ENCODE assay signal across 23 cellular contexts in genomic region chr1:111271464-111271801, GRCh38. TPM values are rescaled to one million over a fixed set of nuclear protein-coding genes. Genes with fewer than 3 reads are reported as not detected.
DNase-seq lines count a peak whose midpoint lies in the region; ATAC-seq and TF ChIP-seq lines count a peak whose summit lies in the region.
"Had no signal": no experiment of that assay in that cellular context is flagged by ENCODE, and none has a peak within 500 bp of the region (broad histone marks: within the 10 kb centered on the region; RNA-seq: fewer than 3 reads in every experiment).

No MANE protein-coding gene starts in this region.

- peak; percentile 7 for DNase-seq in stimulated activated CD4-positive, alpha-beta T cell treated with anti-CD3 and anti-CD28 coated beads, Interleukin-15, amount 100 ng/mL, for 24 hours
- no peak for DNase-seq in stimulated activated CD4-positive, alpha-beta T cell treated with anti-CD3 and anti-CD28 coated beads, Interleukin-1b, Interleukin-23, amount 100 ng/mL, for 48 hours
- DNase-seq in activated B cell treated with CpG ODN at 0.5 μM for 24 hours (no peak), EL (no peak), GDM1 (lab: John Stamatoyannopoulos, UW) (no peak), NCI-H69 (lab: John Stamatoyannopoulos, UW) (no peak)
- no peak for DNase-seq in stimulated activated naive CD8-positive, alpha-beta T cell treated with anti-CD3 and anti-CD28 coated beads, Interleukin-15, amount 100 ng/mL, for 72 hours
- DNase-seq: amniotic stem cell; DND-41; foreskin keratinocyte; left colon; NCI-H1105 treated with DMSO at 0.1 percent for 48 hours; NCI-H526; occipital lobe; stimulated activated naive CD4-positive, alpha-beta T cell treated with Interleukin-2 at 50 U/mL for 16 hours; SW 1271; trophoblast cell had no signal

- no peak overlapping the region for H3K9ac ChIP-seq in iPS-20b (ENCODE audit: low read depth, low read length)

- POLR2A ChIA-PET in activated B cell treated with CpG ODN at 0.5 μM for 24 hours (lab: Charles Lee) = interaction anchor here (0.9 kb wide), 1 partner anchor 92 kb away, joined by 3 read pairs; no protein-coding TSS in a partner anchor

- H3K27ac Mint-ChIP-seq in activated B cell treated with CpG ODN at 0.5 μM for 24 hours = no peak overlapping the region
- no peak overlapping the region for H3K27ac Mint-ChIP-seq in stimulated activated naive CD8-positive, alpha-beta T cell treated with anti-CD3 and anti-CD28 coated beads, Interleukin-15, amount 100 ng/mL, for 72 hours
- H3K27ac Mint-ChIP-seq: activated CD4-positive, alpha-beta memory T cell treated with anti-CD3 and anti-CD28 coated beads for 36 hours; dendritic cell treated with granulocyte-macrophage colony-stimulating factor and Interleukin-4, amounts not matched to agents 40 ng/mL and 50 ng/mL, for 4 days had no signal

- intact Hi-C loops in activated B cell treated with CpG ODN at 0.5 μM for 24 hours (cut with micrococcal nuclease) = loop anchor here (2.0 kb wide), 2 partner anchors 15 to 49 kb away; no protein-coding TSS in a partner anchor

- peak overlapping the region; percentile 52; the same call in 1 of the 2 replicates for H3K4me3 ChIP-seq in iPS-20b (ENCODE audit: low read length)
- H3K4me3 ChIP-seq: cardiac muscle cell had no signal

- H3K4me1 Mint-ChIP-seq in activated B cell treated with CpG ODN at 0.5 μM for 24 hours = peaks cover 27% of the 10 kb centered on the region
- H3K4me1 Mint-ChIP-seq in stimulated activated naive CD8-positive, alpha-beta T cell treated with anti-CD3 and anti-CD28 coated beads, Interleukin-15, amount 100 ng/mL, for 72 hours = peaks cover 37% of the 10 kb centered on the region

- no peaks in the 10 kb centered on the region for H3K36me3 ChIP-seq in iPS-20b (ENCODE audit: insufficient read depth, low read depth, low read length)
- H3K36me3 ChIP-seq: cardiac muscle cell had no signal

- peaks cover 38% of the 10 kb centered on the region for H3K27me3 Mint-ChIP-seq in activated B cell treated with CpG ODN at 0.5 μM for 24 hours
- H3K27me3 Mint-ChIP-seq in stimulated activated naive CD8-positive, alpha-beta T cell treated with anti-CD3 and anti-CD28 coated beads, Interleukin-15, amount 100 ng/mL, for 72 hours = peaks cover 32% of the 10 kb centered on the region

- no peak overlapping the region for H3K27ac ChIP-seq in iPS-20b (ENCODE audit: low read length)
- H3K27ac ChIP-seq: cardiac muscle cell, foreskin keratinocyte had no signal

- no peaks in the 10 kb centered on the region for H3K9me3 Mint-ChIP-seq in activated B cell treated with CpG ODN at 0.5 μM for 24 hours
- peaks cover 5 to 7% of the 10 kb centered on the region in 2 donors for H3K9me3 Mint-ChIP-seq in stimulated activated naive CD8-positive, alpha-beta T cell treated with anti-CD3 and anti-CD28 coated beads, Interleukin-15, amount 100 ng/mL, for 72 hours
- H3K9me3 Mint-ChIP-seq: activated CD4-positive, alpha-beta memory T cell treated with anti-CD3 and anti-CD28 coated beads for 36 hours had no signal

- ATAC-seq in activated B cell treated with CpG ODN at 0.5 μM for 24 hours (ENCODE audit: low read depth) = no peak
- ATAC-seq in stimulated activated naive CD8-positive, alpha-beta T cell treated with anti-CD3 and anti-CD28 coated beads, Interleukin-15, amount 100 ng/mL, for 72 hours = no peak
- ATAC-seq: foreskin keratinocyte, left colon had no signal

- CTCF ChIA-PET in activated B cell treated with CpG ODN at 0.5 μM for 24 hours (lab: Charles Lee) = no interaction called here

- peak overlapping the region; percentile 73 for H3K4me3 Mint-ChIP-seq in activated B cell treated with CpG ODN at 0.5 μM for 24 hours
- H3K4me3 Mint-ChIP-seq in stimulated activated naive CD8-positive, alpha-beta T cell treated with anti-CD3 and anti-CD28 coated beads, Interleukin-15, amount 100 ng/mL, for 72 hours = peak overlapping the region; percentile 56 to 81
- H3K4me3 Mint-ChIP-seq: dendritic cell treated with granulocyte-macrophage colony-stimulating factor and Interleukin-4, amounts not matched to agents 40 ng/mL and 50 ng/mL, for 4 days had no signal

- H3K36me3 Mint-ChIP-seq in activated B cell treated with CpG ODN at 0.5 μM for 24 hours (ENCODE audit: low read depth) = no peaks in the 10 kb centered on the region
- H3K36me3 Mint-ChIP-seq: activated CD4-positive, alpha-beta memory T cell treated with anti-CD3 and anti-CD28 coated beads for 36 hours had no signal

- TF ChIP-seq CTCF in activated B cell treated with CpG ODN at 0.5 μM for 24 hours (IDR thresholded peaks at IDR 0.05) = no peak

- peaks cover 10% of the 10 kb centered on the region for H3K4me1 ChIP-seq in iPS-20b (ENCODE audit: insufficient read depth, low read length)
- H3K4me1 ChIP-seq: foreskin keratinocyte had no signal

- no peaks in the 10 kb centered on the region; the same call in 1 of the 2 replicates for H3K9me3 ChIP-seq in iPS-20b (ENCODE audit: insufficient read depth, low read depth, low read length)

- peaks cover 19% of the 10 kb centered on the region; the same call in 1 of the 2 replicates for H3K27me3 ChIP-seq in iPS-20b (ENCODE audit: insufficient read depth, low read length)
- H3K27me3 ChIP-seq: cardiac muscle cell had no signal

RNA-seq across cellular contexts. Expression of gene CHIA, which starts 19.2 kb away (rescaled TPM):
- not detected in 2 replicates for total RNA-seq in activated B cell treated with CpG ODN at 0.5 μM for 24 hours
- total RNA-seq: activated CD4-positive, alpha-beta memory T cell treated with anti-CD3 and anti-CD28 coated beads for 36 hours; cardiac muscle cell; epithelial cell of proximal tubule; foreskin keratinocyte; left colon; LHCN-M2; occipital lobe had no signal

RNA-seq across cellular contexts. Expression of gene CHI3L2, which starts 43.9 kb away (rescaled TPM):
- total RNA-seq in activated B cell treated with CpG ODN at 0.5 μM for 24 hours = 19.6 and 23.6 TPM in 2 replicates
- total RNA-seq: cardiac muscle cell, epithelial cell of proximal tubule had no signal
